Comparison of ENCODE assay signal across 8 cellular contexts in genomic region chr22:43812149-43812842, GRCh38. TPM values are rescaled to one million over a fixed set of nuclear protein-coding genes. Genes with fewer than 3 reads are reported as not detected.
DNase-seq lines count a peak whose midpoint lies in the region; ATAC-seq, FAIRE-seq and TF ChIP-seq lines count a peak whose summit lies in the region.

Gene EFCAB6, minus strand, starts transcription at chr22:43812305. Its CDS starts 29,987 bp downstream, at chr22:43782318.

- TF ChIP-seq CTCF in endothelial cell of umbilical vein (IDR thresholded peaks at IDR 0.05; ENCODE audit: extremely low read depth in 1 of 2, insufficient read depth in 1 of 2, low read depth in 1 of 2, low read length in 2 of 2) = no peak

- peaks cover 8% of the 10 kb centered on the region for H3K4me1 ChIP-seq in endothelial cell of umbilical vein (ENCODE audit: control insufficient read depth, extremely low read depth, insufficient read depth, low read length)

- TSS peak; percentile 87 for BruUV-seq in endothelial cell of umbilical vein (replicated peaks; lab: Mats Ljungman, UMichigan)

- no peaks in the 10 kb centered on the region for H3K27me3 ChIP-seq in endothelial cell of umbilical vein (ENCODE audit: control insufficient read depth in 2 of 2, insufficient read depth in 2 of 2, low read length in 2 of 2)

- no peaks in the 10 kb centered on the region for H3K9me3 ChIP-seq in endothelial cell of umbilical vein (replicated peaks; ENCODE audit: control insufficient read depth, insufficient read depth, low read length)

- H3K9me1 ChIP-seq in endothelial cell of umbilical vein (replicated peaks; ENCODE audit: control insufficient read depth, extremely low read depth, insufficient read depth, low read length) = no peaks in the 10 kb centered on the region

- H3K36me3 ChIP-seq in endothelial cell of umbilical vein (ENCODE audit: control insufficient read depth in 2 of 2, extremely low read depth in 1 of 2, insufficient read depth in 2 of 2, low read length in 2 of 2) = no peaks in the 10 kb centered on the region

- peak within 1 kb of the TSS; percentile 67 for H3K4me2 ChIP-seq in endothelial cell of umbilical vein (ENCODE audit: insufficient read depth, low read length)

- FAIRE-seq in endothelial cell of umbilical vein (lab: Jason Lieb, UNC) = peak; percentile 95

- H3K79me2 ChIP-seq in endothelial cell of umbilical vein (ENCODE audit: control insufficient read depth, insufficient read depth, low read length) = no peaks in the 10 kb centered on the region

- intact Hi-C loops in endothelial cell of umbilical vein (cut with micrococcal nuclease) = no loop called here

- peak within 1 kb of the TSS; percentile 48 for H3K27ac ChIP-seq in endothelial cell of umbilical vein (ENCODE audit: insufficient read depth, low read depth, low read length)

- peak within 1 kb of the TSS; percentile 51 for H3K9ac ChIP-seq in endothelial cell of umbilical vein (replicated peaks; ENCODE audit: extremely low read depth, insufficient read depth, low read length)

- POLR2A ChIA-PET in endothelial cell of umbilical vein (lab: Charles Lee) = no interaction called here

- no peaks in the 10 kb centered on the region for H4K20me1 ChIP-seq in endothelial cell of umbilical vein (replicated peaks; ENCODE audit: control insufficient read depth, extremely low read depth, insufficient read depth, low read length)

- H2AFZ ChIP-seq in endothelial cell of umbilical vein (ENCODE audit: low read depth, low read length) = peak within 1 kb of the TSS; percentile 89

- dilution Hi-C loops in endothelial cell of umbilical vein (cut with MboI; ENCODE audit: extremely low pct_ligation_motif_present, low sequenced_read_pairs) = no loop called here

- TF ChIP-seq POLR2A in endothelial cell of umbilical vein (IDR thresholded peaks at IDR 0.05; ENCODE audit: low read depth, low read length) = peak; percentile 59

- DNase-seq in CD1c-positive myeloid dendritic cell (ENCODE audit: extremely low spot score) = peak; percentile 97
- peak; percentile 75 for DNase-seq in HS-27A (ENCODE audit: low read depth)
- peak; percentile 76 for DNase-seq in NOMO-1 treated with dmso at 0.1 percent for 144 hours (lab: John Stamatoyannopoulos, UW; ENCODE audit: unreplicated experiment)
- DNase-seq in activated CD8-positive, alpha-beta memory T cell treated with anti-CD3 and anti-CD28 coated beads, Interleukin-2, amount 50 U/mL, for 4 hours = peak; percentile 90
- DNase-seq in endothelial cell of umbilical vein (ENCODE audit: low read depth, low spot score) = peak; percentile 90
- peak; percentile 94 for DNase-seq in midbrain (lab: John Stamatoyannopoulos, UW)
- peak; percentile 72 to 82 for DNase-seq in stimulated activated CD8-positive, alpha-beta memory T cell treated with anti-CD3 and anti-CD28 coated beads, Interleukin-15, amount 100 ng/mL, for 4 hours (ENCODE audit: low read depth in 2 of 2)

- peak within 1 kb of the TSS; percentile 17 to 81 (median 57) for H3K4me3 ChIP-seq in endothelial cell of umbilical vein (replicated peaks in 1 of 3; ENCODE audit: insufficient read depth in 1 of 3, low read depth in 1 of 3, low read length in 3 of 3)

- peak; percentile 79 for ATAC-seq in GM19455 (IDR thresholded peaks at IDR 0.05; ENCODE audit: unreplicated experiment)

- CTCF ChIA-PET in endothelial cell of umbilical vein (lab: Charles Lee) = interaction anchor here (1.1 kb wide), 1 partner anchor 88 kb away, joined by 3 read pairs; no protein-coding TSS in a partner anchor

TF ChIP-seq in endothelial cell of umbilical vein, 7 proteins besides CTCF, POLR2A, EP300 and RAD21:
- TF ChIP-seq MAX (IDR thresholded peaks at IDR 0.05; ENCODE audit: insufficient read depth, insufficient read length) (no peak), GATA2 (IDR thresholded peaks at IDR 0.05; ENCODE audit: insufficient read depth, insufficient read length, low read depth, low read length) (no peak), FOS (IDR thresholded peaks at IDR 0.05; ENCODE audit: borderline replicate concordance, insufficient read depth, low read length) (no peak), MYC (IDR thresholded peaks at IDR 0.05; ENCODE audit: low read depth, low read length) (no peak), EZH2 (IDR thresholded peaks at IDR 0.05; ENCODE audit: borderline replicate concordance, low read depth, low read length, severe bottlenecking) (no peak), JUN (IDR thresholded peaks at IDR 0.05; ENCODE audit: borderline replicate concordance, insufficient read depth, insufficient read length, low read depth) (no peak), POLR2AphosphoS5 (IDR thresholded peaks at IDR 0.05; ENCODE audit: insufficient read depth, low read depth, low read length) (peak; percentile 52)

RNA-seq across cellular contexts. Expression of gene EFCAB6, which starts in this region (rescaled TPM):
- 0.31 and 0.32 TPM in 2 replicates for total RNA-seq in endothelial cell of umbilical vein
- polyA plus RNA-seq in endothelial cell of umbilical vein = 0.07 TPM in 1 of 2 replicates, not detected in the other
- 0.17 and 0.20 TPM in 2 replicates for polyA plus RNA-seq in endothelial cell of umbilical vein (2011; cell fraction: cytosol; rRNA removed)
- 0.10 and 0.24 TPM in 2 replicates for polyA plus RNA-seq in endothelial cell of umbilical vein (2011; cell fraction: nucleus; rRNA removed)
- polyA plus RNA-seq in endothelial cell of umbilical vein (2012) = 0.41 and 0.56 TPM in 2 replicates
- 0.38 and 0.39 TPM in 2 replicates for polyA minus RNA-seq in endothelial cell of umbilical vein
- not detected for polyA minus RNA-seq in endothelial cell of umbilical vein (2011; cell fraction: cytosol; rRNA and poly(A)+ RNA removed)
- 0.53 and 1.0 TPM in 2 replicates for polyA minus RNA-seq in endothelial cell of umbilical vein (2011; cell fraction: nucleus; rRNA and poly(A)+ RNA removed)

Comparison
In these comparisons a context has a peak if more than half of its experiments do, and no peak if none do; other contexts are left out.
1. Peak in every context shown above with its lines: DNase-seq, ATAC-seq, H3K4me3 ChIP-seq and H3K27ac ChIP-seq.